8 cellular contexts compared by ENCODE assay signal in the genomic region with DNA sequence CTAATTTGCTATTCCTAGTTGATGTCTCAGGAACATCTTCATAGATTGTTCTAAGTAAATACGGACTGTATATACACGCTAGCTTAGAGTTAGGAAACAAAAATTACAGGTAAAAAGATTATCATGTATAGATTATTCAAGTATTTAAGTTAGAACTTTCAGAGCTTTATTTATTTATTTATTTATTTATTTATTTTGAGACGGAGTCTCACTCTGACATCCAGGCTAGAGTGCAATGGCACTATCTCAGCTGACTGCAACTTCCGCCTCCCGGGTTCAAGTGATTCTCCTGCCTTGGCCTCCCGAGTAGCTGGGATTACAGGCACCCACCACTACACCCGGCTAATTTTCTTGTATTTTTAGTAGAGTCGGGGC. TPM values are rescaled to one million over a fixed set of nuclear protein-coding genes. Genes with fewer than 3 reads are reported as not detected.
A peak's percentile ranks its signal among the peaks of the same experiment; 100 is the strongest.
DNase-seq lines count a peak whose midpoint lies in the region; ATAC-seq and TF ChIP-seq lines count a peak whose summit lies in the region.
"Not testable (repeated sequence)": the region's sequence is repeated elsewhere in the genome, so short reads cannot be mapped to it uniquely, and the experiment has no call there.

No MANE protein-coding gene starts in this region.

- H3K27me3 Mint-ChIP-seq in CD4-positive, alpha-beta memory T cell; WTC11 (ENCODE audit: low read depth): not testable (repeated sequence)

- H3K27me3 ChIP-seq in CD4-positive, alpha-beta memory T cell (ENCODE audit: insufficient read depth, low read length); left lung; osteoblast (ENCODE audit: insufficient read depth, low read length); thoracic aorta (replicated peaks; ENCODE audit: insufficient read depth): not testable (repeated sequence)

- peak overlapping the region; percentile 95 for H3K27ac ChIP-seq in CD4-positive, alpha-beta memory T cell (ENCODE audit: low read depth, low read length)
- H3K27ac ChIP-seq in left lung (peak overlapping the region; percentile 92 to 97), osteoblast (ENCODE audit: low read depth, low read length) (peak overlapping the region; percentile 95)
- not testable (repeated sequence) for H3K27ac ChIP-seq in thoracic aorta

- peak overlapping the region; percentile 97 to 100 (median 99) for H3K27ac Mint-ChIP-seq in CD4-positive, alpha-beta memory T cell
- peak overlapping the region; percentile 89; the same call in 1 of the 2 replicates for H3K27ac Mint-ChIP-seq in WTC11

- CTCF ChIA-PET in CD4-positive, alpha-beta memory T cell (lab: Charles Lee; ENCODE audit: partially characterized antibody): interaction anchor here (0.8 to 7.2 kb wide), 3 partner anchors 13 to 149 kb away, joined by 3 to 52 read pairs (median 36); partner anchors contain the start of gene CBLL1
- CTCF ChIA-PET in WTC11 (lab: Charles Lee): not testable (repeated sequence)

- ATAC-seq in WTC11; left lung; thoracic aorta (ENCODE audit: insufficient number of reproducible peaks, low FRiP score, low read depth): not testable (repeated sequence)

- H3K79me2 ChIP-seq in osteoblast (ENCODE audit: insufficient read depth, low read length): peaks cover 62% of the 10 kb centered on the region

- H3K4me1 Mint-ChIP-seq in CD4-positive, alpha-beta memory T cell: peaks cover 47 to 68% (median 59%) of the 10 kb centered on the region in 4 donors
- peaks cover 15% of the 10 kb centered on the region for H3K4me1 Mint-ChIP-seq in WTC11

- H4K20me1 ChIP-seq in osteoblast (ENCODE audit: insufficient read depth, low read length): peaks cover 28% of the 10 kb centered on the region

- H3K36me3 ChIP-seq in CD4-positive, alpha-beta memory T cell (ENCODE audit: insufficient read depth, low read length): peaks cover 25% of the 10 kb centered on the region
- peaks cover 0 to 30% of the 10 kb centered on the region in 2 donors for H3K36me3 ChIP-seq in left lung
- H3K36me3 ChIP-seq in osteoblast (ENCODE audit: insufficient read depth, low read length): peaks cover 25% of the 10 kb centered on the region
- H3K36me3 ChIP-seq in thoracic aorta: not testable (repeated sequence)

- H3K9me3 ChIP-seq in CD4-positive, alpha-beta memory T cell (ENCODE audit: control insufficient read depth in 1 of 2, low read length in 2 of 2); left lung; osteoblast (ENCODE audit: low read depth, low read length); thoracic aorta: not testable (repeated sequence)

- in situ Hi-C loops in astrocyte of the cerebellum (cut with HindIII; ENCODE audit: low sequenced_read_pairs): not testable (repeated sequence)

- not testable (repeated sequence) for H2AFZ ChIP-seq in osteoblast (ENCODE audit: low read length)

- peak overlapping the region; percentile 93 to 100 (median 98) for H3K4me3 Mint-ChIP-seq in CD4-positive, alpha-beta memory T cell
- peak overlapping the region; percentile 92 for H3K4me3 Mint-ChIP-seq in WTC11

- peak overlapping the region; percentile 99 for H3K4me2 ChIP-seq in osteoblast (ENCODE audit: insufficient read depth, low read length)

- not testable (repeated sequence) for TF ChIP-seq CTCF in WTC11 (IDR thresholded peaks at IDR 0.05); astrocyte of the cerebellum (IDR thresholded peaks at IDR 0.05; ENCODE audit: low read depth, low read length, missing control alignments); epithelial cell of proximal tubule (conservative IDR thresholded peaks at IDR 0.05; ENCODE audit: low read depth, low read length); left lung (IDR thresholded peaks at IDR 0.05); osteoblast (IDR thresholded peaks at IDR 0.05; ENCODE audit: extremely low read depth, low read depth, low read length); thoracic aorta (IDR thresholded peaks at IDR 0.05)

- POLR2A ChIA-PET in CD4-positive, alpha-beta memory T cell (lab: Charles Lee; ENCODE audit: partially characterized antibody): interaction anchor here (0.6 to 2.4 kb wide), 2 partner anchors 149 to 724 kb away, joined by 3 to 14 read pairs; partner anchors contain the start of gene HBP1
- POLR2A ChIA-PET in WTC11 (lab: Charles Lee): not testable (repeated sequence)

- peak overlapping the region in 1 of 2 donors; percentile 84 for H3K4me3 ChIP-seq in CD4-positive, alpha-beta memory T cell (ENCODE audit: low read length in 2 of 2)
- peak overlapping the region; percentile 92 for H3K4me3 ChIP-seq in Jurkat, Clone E6-1 (ENCODE audit: low read length)
- H3K4me3 ChIP-seq in astrocyte of the cerebellum (ENCODE audit: low read depth, low read length): peak overlapping the region; percentile 82
- H3K4me3 ChIP-seq in epithelial cell of proximal tubule (ENCODE audit: low read depth, low read length): peak overlapping the region; percentile 78
- H3K4me3 ChIP-seq in left lung: peak overlapping the region in 1 of 2 donors; percentile 70
- peak overlapping the region; percentile 92 for H3K4me3 ChIP-seq in osteoblast (ENCODE audit: insufficient read depth, low read length)
- H3K4me3 ChIP-seq in thoracic aorta: peak overlapping the region; percentile 81

- peaks cover 54% of the 10 kb centered on the region for H3K4me1 ChIP-seq in CD4-positive, alpha-beta memory T cell (ENCODE audit: insufficient read depth, low read length)
- H3K4me1 ChIP-seq in left lung (peaks cover 19 to 48% of the 10 kb centered on the region in 2 donors), osteoblast (ENCODE audit: insufficient read depth, low read length) (peaks cover 23% of the 10 kb centered on the region), thoracic aorta (ENCODE audit: control insufficient read depth in 1 of 2, low read depth in 2 of 2) (peaks cover 21 to 33% of the 10 kb centered on the region in 2 donors)

- intact Hi-C loops in CD4-positive, alpha-beta memory T cell (cut with micrococcal nuclease): loop anchor here (5.0 kb wide), 1 partner anchor 330 kb away; the partner anchor contains the start of genes COG5 and DUS4L
- intact Hi-C loops in left lung (cut with DNase I): not testable (repeated sequence)

- not testable (repeated sequence) for H3K9me3 Mint-ChIP-seq in CD4-positive, alpha-beta memory T cell
- peaks cover 14% of the 10 kb centered on the region for H3K9me3 Mint-ChIP-seq in WTC11

- peaks cover 20 to 43% of the 10 kb centered on the region in 2 donors for H3K36me3 Mint-ChIP-seq in CD4-positive, alpha-beta memory T cell
- H3K36me3 Mint-ChIP-seq in WTC11: peaks cover 22% of the 10 kb centered on the region

- DNase-seq in CD4-positive, alpha-beta memory T cell; Jurkat, Clone E6-1 (ENCODE audit: low read depth, low spot score); WTC11 (ENCODE audit: low spot score); astrocyte of the cerebellum (ENCODE audit: low read depth); epithelial cell of proximal tubule (ENCODE audit: low read depth); left lung; osteoblast (ENCODE audit: insufficient read length, low spot score, missing footprints); thoracic aorta (ENCODE audit: low spot score): not testable (repeated sequence)

RNA-seq across cellular contexts. Expression of gene DLD, which starts 1.4 kb away (rescaled TPM):
- total RNA-seq in CD4-positive, alpha-beta memory T cell: 10 to 100 TPM; 42.1 to 51.1 TPM
- 10 to 100 TPM; 57.8 to 75.9 TPM for polyA plus RNA-seq in CD4-positive, alpha-beta memory T cell
- polyA plus RNA-seq in Jurkat, Clone E6-1 (2012; ENCODE audit: insufficient read depth, insufficient read length): 120 TPM
- 72.1 to 79.9 TPM (median 75.6 TPM) in 3 replicates for total RNA-seq in WTC11 (2021)
- total RNA-seq in epithelial cell of proximal tubule: 54.4 and 59.3 TPM in 2 replicates
- 10 to 100 TPM; 61.1 to 68.5 TPM for total RNA-seq in left lung
- total RNA-seq in osteoblast: 53.6 and 55.4 TPM in 2 replicates
- 10 to 100 TPM; 60.4 to 80.8 TPM for total RNA-seq in thoracic aorta
